22 cellular contexts compared by ENCODE assay signal in genomic region chr5:102889033-102889432, GRCh38.
DNase-seq lines count a peak whose midpoint lies in the region; ATAC-seq and TF ChIP-seq lines count a peak whose summit lies in the region.
"Had no signal": no experiment of that assay in that cellular context is flagged by ENCODE, and none has a peak within 500 bp of the region (broad histone marks: within the 10 kb centered on the region; RNA-seq: fewer than 3 reads in every experiment).

No MANE protein-coding gene starts in this region.

- CTCF ChIA-PET in WTC11 (lab: Charles Lee): no interaction called here

- in situ Hi-C loops in gastrocnemius medialis (cut with MboI; ENCODE audit: low sequenced_read_pairs in 4 of 4): no loop called here

- POLR2A ChIA-PET in WTC11 (lab: Charles Lee): no interaction called here

- DNase-seq in Right ventricle myocardium inferior (ENCODE audit: missing footprints): no peak
- DNase-seq in left ventricle myocardium inferior: no peak
- DNase-seq in WTC11 (ENCODE audit: low spot score): no peak
- no peak for DNase-seq in immature natural killer cell
- DNase-seq in gastrocnemius medialis: peak; percentile 14 to 46
- no peak for DNase-seq in NCI-H1092 treated with DMSO at 0.1 percent for 48 hours (lab: John Stamatoyannopoulos, UW)
- no peak for DNase-seq in NCI-H748 (lab: John Stamatoyannopoulos, UW; ENCODE audit: unreplicated experiment)
- DNase-seq: 8988T, AML-193, EL, H9, HFFc6, MG63, NCI-H1436, NCI-H187 treated with DMSO at 0.1 percent for 48 hours, NCI-H2107, NCI-H446 treated with DMSO at 0.1 percent for 48 hours, NCI-H748 treated with DMSO at 0.1 percent for 48 hours, PC-9, RPMI8226, SIG-M5 had no signal

- no peaks in the 10 kb centered on the region for H3K27me3 Mint-ChIP-seq in WTC11 (ENCODE audit: low read depth)
- H3K27me3 Mint-ChIP-seq in immature natural killer cell (ENCODE audit: low read depth in 3 of 3): peaks cover 0 to 1% (median 0%) of the 10 kb centered on the region in 3 donors

- H3K9me3 Mint-ChIP-seq in WTC11 (no peaks in the 10 kb centered on the region), immature natural killer cell (peaks cover 0 to 1% (median 0%) of the 10 kb centered on the region in 6 donors)
- H3K9me3 Mint-ChIP-seq: H9, HFFc6 had no signal

- no peak overlapping the region for H3K27ac ChIP-seq in left ventricle myocardium inferior (replicated peaks)
- H3K27ac ChIP-seq in gastrocnemius medialis: peak overlapping the region in 3 of 4 donors; percentile 11 to 15 (median 14)
- H3K27ac ChIP-seq: PC-9 had no signal

- intact Hi-C loops in Right ventricle myocardium inferior (cut with DNase I): no loop called here
- intact Hi-C loops in left ventricle myocardium inferior (cut with micrococcal nuclease): no loop called here
- intact Hi-C loops in gastrocnemius medialis (cut with DNase I; ENCODE audit: low total_unique reads): no loop called here

- no peaks in the 10 kb centered on the region for H3K36me3 Mint-ChIP-seq in WTC11
- H3K36me3 Mint-ChIP-seq in immature natural killer cell: peaks cover 7 to 13% (median 11%) of the 10 kb centered on the region in 3 donors

- H3K4me3 ChIP-seq in left ventricle myocardium inferior (no peak overlapping the region), gastrocnemius medialis (no peak overlapping the region)
- H3K4me3 ChIP-seq: MG63, PC-9 had no signal

- no peak overlapping the region for H3K27ac Mint-ChIP-seq in WTC11
- H3K27ac Mint-ChIP-seq in immature natural killer cell: peak overlapping the region; percentile 83 to 99 (median 94)
- H3K27ac Mint-ChIP-seq: HFFc6 had no signal

- H3K4me1 Mint-ChIP-seq in WTC11: no peaks in the 10 kb centered on the region; the same call in 1 of the 2 replicates
- peaks cover 62 to 82% of the 10 kb centered on the region in 2 donors for H3K4me1 Mint-ChIP-seq in immature natural killer cell

- H3K4me1 ChIP-seq in left ventricle myocardium inferior (peaks cover 61% of the 10 kb centered on the region), gastrocnemius medialis (peaks cover 61 to 64% of the 10 kb centered on the region in 2 donors)

- TF ChIP-seq POLR2A in gastrocnemius medialis (IDR thresholded peaks at IDR 0.05): no peak

- H3K9me3 ChIP-seq in left ventricle myocardium inferior (replicated peaks) (no peaks in the 10 kb centered on the region), gastrocnemius medialis (no peaks in the 10 kb centered on the region)
- H3K9me3 ChIP-seq: MG63 had no signal

- H3K4me3 Mint-ChIP-seq in WTC11 (no peak overlapping the region), immature natural killer cell (peak overlapping the region; percentile 81 to 94 (median 88))
- H3K4me3 Mint-ChIP-seq: H9, HFFc6 had no signal

- peak; percentile 46 for ATAC-seq in Right ventricle myocardium inferior
- ATAC-seq in WTC11: peak; percentile 38; the same call in 1 of the 2 replicates
- ATAC-seq in gastrocnemius medialis: peak; percentile 81 to 96
- no peak for ATAC-seq in HG03565 (IDR thresholded peaks at IDR 0.05; ENCODE audit: unreplicated experiment)

- H3K27me3 ChIP-seq in left ventricle myocardium inferior (ENCODE audit: low read depth) (no peaks in the 10 kb centered on the region), gastrocnemius medialis (no peaks in the 10 kb centered on the region)
- H3K27me3 ChIP-seq: MG63 had no signal

- H3K36me3 ChIP-seq in left ventricle myocardium inferior: no peaks in the 10 kb centered on the region
- no peaks in the 10 kb centered on the region for H3K36me3 ChIP-seq in gastrocnemius medialis
- H3K36me3 ChIP-seq: MG63 had no signal

- TF ChIP-seq CTCF in left ventricle myocardium inferior (IDR thresholded peaks at IDR 0.05; ENCODE audit: borderline replicate concordance) (no peak), WTC11 (IDR thresholded peaks at IDR 0.05) (no peak), gastrocnemius medialis (IDR thresholded peaks at IDR 0.05 in 4 of 5, conservative IDR thresholded peaks at IDR 0.05 in 1 of 5) (no peak)

TF ChIP-seq in WTC11, 78 proteins besides CTCF, POLR2A, EP300 and RAD21:
- TF ChIP-seq JAZF1 (CRISPR knock-in tag; IDR thresholded peaks at IDR 0.05) (no peak), GABPB1 (CRISPR knock-in tag; IDR thresholded peaks at IDR 0.05) (no peak), ATF6 (CRISPR knock-in tag; IDR thresholded peaks at IDR 0.05) (no peak), ESRRA (CRISPR knock-in tag; IDR thresholded peaks at IDR 0.05; ENCODE audit: borderline replicate concordance) (no peak), SOX15 (CRISPR knock-in tag; IDR thresholded peaks at IDR 0.05) (no peak), FOXP1 (CRISPR knock-in tag; IDR thresholded peaks at IDR 0.05; ENCODE audit: borderline replicate concordance) (no peak), ATF3 (CRISPR knock-in tag; conservative IDR thresholded peaks at IDR 0.05) (no peak), TEAD4 (CRISPR knock-in tag; IDR thresholded peaks at IDR 0.05) (no peak), SMAD3 (CRISPR knock-in tag; IDR thresholded peaks at IDR 0.05; ENCODE audit: borderline replicate concordance) (no peak), IRF1 (CRISPR knock-in tag; IDR thresholded peaks at IDR 0.05) (no peak), E2F4 (CRISPR knock-in tag; IDR thresholded peaks at IDR 0.05; ENCODE audit: borderline replicate concordance, low read depth) (no peak), ZNF396 (CRISPR knock-in tag; IDR thresholded peaks at IDR 0.05; ENCODE audit: borderline replicate concordance) (no peak), ZNF317 (CRISPR knock-in tag; IDR thresholded peaks at IDR 0.05; ENCODE audit: borderline replicate concordance, low read depth) (no peak), ZNF263 (CRISPR knock-in tag; IDR thresholded peaks at IDR 0.05; ENCODE audit: low read depth) (no peak), CBFB (CRISPR knock-in tag; IDR thresholded peaks at IDR 0.05; ENCODE audit: low read depth) (no peak), NFATC4 (CRISPR knock-in tag; IDR thresholded peaks at IDR 0.05) (no peak), NR1H2 (CRISPR knock-in tag; IDR thresholded peaks at IDR 0.05) (no peak)

Comparison
In these comparisons a context has a peak if more than half of its experiments do, and no peak if none do; other contexts are left out.
1. DNase-seq: peak in gastrocnemius medialis (2 of 2); none in Right ventricle myocardium inferior (single experiment), left ventricle myocardium inferior (single experiment), WTC11 (single experiment), immature natural killer cell (0 of 3), NCI-H1092 treated with DMSO at 0.1 percent for 48 hours (single experiment) and NCI-H748 (single experiment).